Comparison of ENCODE assay signal across 9 cellular contexts in the genomic region with DNA sequence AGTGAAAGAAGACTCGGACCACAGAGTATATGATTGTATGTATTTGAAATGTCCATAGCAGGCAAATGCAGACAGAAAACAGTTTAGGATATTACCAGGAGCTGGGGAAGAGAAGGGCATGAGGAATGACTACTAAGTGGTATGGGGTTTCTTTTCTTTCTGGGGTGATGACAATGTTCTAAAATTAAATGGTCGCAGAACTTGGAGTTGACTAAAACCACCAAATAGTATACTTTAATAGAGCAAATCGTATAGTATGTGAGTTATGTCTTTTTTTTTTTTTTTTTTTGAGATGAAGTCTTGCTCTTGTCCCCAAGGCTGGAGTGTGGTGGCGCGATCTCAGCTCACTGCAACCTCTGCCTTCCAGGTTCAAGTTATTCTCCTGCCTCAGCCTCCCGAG.
"Had no signal": no experiment of that assay in that cellular context is flagged by ENCODE, and none has a peak within 500 bp of the region (broad histone marks: within the 10 kb centered on the region; RNA-seq: fewer than 3 reads in every experiment).

No MANE protein-coding gene starts in this region.

- H3K4me3 ChIP-seq: GM23248, HAP-1 had no signal

- H3K27ac Mint-ChIP-seq: HFFc6, IgD-negative memory B cell had no signal

- H3K27ac ChIP-seq: GM23248, HL-60 had no signal

- H3K4me1 ChIP-seq: HAP-1 had no signal

- H3K4me3 Mint-ChIP-seq: HFFc6, IgD-negative memory B cell had no signal

- H3K9me3 ChIP-seq: HAP-1 had no signal

- H3K9ac ChIP-seq: GM23248 had no signal

- FAIRE-seq: HepG2 had no signal

- H3K27me3 Mint-ChIP-seq: IgD-negative memory B cell had no signal

- H2AFZ ChIP-seq: GM23248 had no signal

- H3K9me3 Mint-ChIP-seq: HFFc6, IgD-negative memory B cell had no signal

- H3K36me3 Mint-ChIP-seq: IgD-negative memory B cell had no signal

- DNase-seq: GM23248, H7, HFFc6, KG1 had no signal

- ATAC-seq: HCT116, HepG2 had no signal
